Comparison of ENCODE assay signal across 1 cellular context in genomic region chr2:58447586-58447985, GRCh38.
TF ChIP-seq lines count a peak whose summit lies in the region.

No MANE protein-coding gene starts in this region.

TF ChIP-seq in HepG2, 621 proteins besides CTCF, POLR2A, EP300 and RAD21 (continued from another document):
- TF ChIP-seq, protein P1, sequence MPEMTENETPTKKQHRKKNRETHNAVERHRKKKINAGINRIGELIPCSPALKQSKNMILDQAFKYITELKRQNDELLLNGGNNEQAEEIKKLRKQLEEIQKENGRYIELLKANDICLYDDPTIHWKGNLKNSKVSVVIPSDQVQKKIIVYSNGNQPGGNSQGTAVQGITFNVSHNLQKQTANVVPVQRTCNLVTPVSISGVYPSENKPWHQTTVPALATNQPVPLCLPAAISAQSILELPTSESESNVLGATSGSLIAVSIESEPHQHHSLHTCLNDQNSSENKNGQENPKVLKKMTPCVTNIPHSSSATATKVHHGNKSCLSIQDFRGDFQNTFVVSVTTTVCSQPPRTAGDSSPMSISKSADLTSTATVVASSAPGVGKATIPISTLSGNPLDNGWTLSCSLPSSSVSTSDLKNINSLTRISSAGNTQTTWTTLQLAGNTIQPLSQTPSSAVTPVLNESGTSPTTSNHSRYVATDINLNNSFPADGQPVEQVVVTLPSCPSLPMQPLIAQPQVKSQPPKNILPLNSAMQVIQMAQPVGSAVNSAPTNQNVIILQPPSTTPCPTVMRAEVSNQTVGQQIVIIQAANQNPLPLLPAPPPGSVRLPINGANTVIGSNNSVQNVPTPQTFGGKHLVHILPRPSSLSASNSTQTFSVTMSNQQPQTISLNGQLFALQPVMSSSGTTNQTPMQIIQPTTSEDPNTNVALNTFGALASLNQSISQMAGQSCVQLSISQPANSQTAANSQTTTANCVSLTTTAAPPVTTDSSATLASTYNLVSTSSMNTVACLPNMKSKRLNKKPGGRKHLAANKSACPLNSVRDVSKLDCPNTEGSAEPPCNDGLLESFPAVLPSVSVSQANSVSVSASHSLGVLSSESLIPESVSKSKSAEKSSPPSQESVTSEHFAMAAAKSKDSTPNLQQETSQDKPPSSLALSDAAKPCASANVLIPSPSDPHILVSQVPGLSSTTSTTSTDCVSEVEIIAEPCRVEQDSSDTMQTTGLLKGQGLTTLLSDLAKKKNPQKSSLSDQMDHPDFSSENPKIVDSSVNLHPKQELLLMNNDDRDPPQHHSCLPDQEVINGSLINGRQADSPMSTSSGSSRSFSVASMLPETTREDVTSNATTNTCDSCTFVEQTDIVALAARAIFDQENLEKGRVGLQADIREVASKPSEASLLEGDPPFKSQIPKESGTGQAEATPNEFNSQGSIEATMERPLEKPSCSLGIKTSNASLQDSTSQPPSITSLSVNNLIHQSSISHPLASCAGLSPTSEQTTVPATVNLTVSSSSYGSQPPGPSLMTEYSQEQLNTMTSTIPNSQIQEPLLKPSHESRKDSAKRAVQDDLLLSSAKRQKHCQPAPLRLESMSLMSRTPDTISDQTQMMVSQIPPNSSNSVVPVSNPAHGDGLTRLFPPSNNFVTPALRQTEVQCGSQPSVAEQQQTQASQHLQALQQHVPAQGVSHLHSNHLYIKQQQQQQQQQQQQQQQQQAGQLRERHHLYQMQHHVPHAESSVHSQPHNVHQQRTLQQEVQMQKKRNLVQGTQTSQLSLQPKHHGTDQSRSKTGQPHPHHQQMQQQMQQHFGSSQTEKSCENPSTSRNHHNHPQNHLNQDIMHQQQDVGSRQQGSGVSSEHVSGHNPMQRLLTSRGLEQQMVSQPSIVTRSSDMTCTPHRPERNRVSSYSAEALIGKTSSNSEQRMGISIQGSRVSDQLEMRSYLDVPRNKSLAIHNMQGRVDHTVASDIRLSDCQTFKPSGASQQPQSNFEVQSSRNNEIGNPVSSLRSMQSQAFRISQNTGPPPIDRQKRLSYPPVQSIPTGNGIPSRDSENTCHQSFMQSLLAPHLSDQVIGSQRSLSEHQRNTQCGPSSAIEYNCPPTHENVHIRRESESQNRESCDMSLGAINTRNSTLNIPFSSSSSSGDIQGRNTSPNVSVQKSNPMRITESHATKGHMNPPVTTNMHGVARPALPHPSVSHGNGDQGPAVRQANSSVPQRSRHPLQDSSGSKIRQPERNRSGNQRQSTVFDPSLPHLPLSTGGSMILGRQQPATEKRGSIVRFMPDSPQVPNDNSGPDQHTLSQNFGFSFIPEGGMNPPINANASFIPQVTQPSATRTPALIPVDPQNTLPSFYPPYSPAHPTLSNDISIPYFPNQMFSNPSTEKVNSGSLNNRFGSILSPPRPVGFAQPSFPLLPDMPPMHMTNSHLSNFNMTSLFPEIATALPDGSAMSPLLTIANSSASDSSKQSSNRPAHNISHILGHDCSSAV (CRISPR knock-in tag; IDR thresholded peaks at IDR 0.05; ENCODE audit: borderline replicate concordance), result no peak
- no peak for TF ChIP-seq ZEB1 (IDR thresholded peaks at IDR 0.05; ENCODE audit: insufficient replicate concordance, low read depth)
- TF ChIP-seq KLF15 (CRISPR knock-in tag; IDR thresholded peaks at IDR 0.05; ENCODE audit: borderline replicate concordance), result no peak
